Comparison of ENCODE assay signal across 20 cellular contexts in the genomic region with DNA sequence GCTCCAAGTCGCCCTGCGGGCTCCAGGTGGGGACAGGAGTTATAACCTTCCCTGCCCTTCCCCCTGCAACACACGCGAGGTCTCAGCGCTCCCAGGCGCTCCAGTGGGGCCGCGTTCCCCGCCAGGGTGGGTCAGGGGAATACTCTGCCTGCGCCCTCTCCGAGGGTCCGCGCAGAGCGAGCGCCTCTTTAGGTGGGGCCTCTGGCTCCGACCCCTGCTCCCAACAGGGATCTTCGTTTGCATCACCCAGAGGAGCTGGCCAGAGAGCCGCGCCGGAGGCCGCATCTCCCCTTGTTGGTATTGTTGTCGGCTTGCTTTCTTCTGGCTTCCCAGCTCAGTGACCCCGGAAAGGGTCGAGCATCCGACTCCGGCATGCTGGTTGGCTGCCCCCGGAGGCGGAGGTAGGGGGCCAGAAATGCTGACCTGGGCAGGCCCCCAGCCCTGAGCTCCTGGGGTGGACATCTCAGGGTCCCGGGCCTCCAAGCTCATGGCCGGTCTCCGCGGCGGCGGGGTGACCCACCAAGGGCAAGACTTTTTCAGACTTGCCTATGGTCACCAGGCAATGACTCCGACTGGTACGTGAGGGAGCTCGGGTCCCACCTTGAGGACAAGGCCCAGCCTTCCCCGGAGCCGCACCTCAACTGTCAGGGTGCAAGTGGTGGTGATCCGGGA. TPM values are rescaled to one million over a fixed set of nuclear protein-coding genes. Genes with fewer than 3 reads are reported as not detected.
DNase-seq lines count a peak whose midpoint lies in the region; ATAC-seq and TF ChIP-seq lines count a peak whose summit lies in the region.
"Had no signal": no experiment of that assay in that cellular context is flagged by ENCODE, and none has a peak within 500 bp of the region (broad histone marks: within the 10 kb centered on the region; RNA-seq: fewer than 3 reads in every experiment).

No MANE protein-coding gene starts in this region.

- no peak overlapping the region for H2AFZ ChIP-seq in neural cell (ENCODE audit: low read depth, low read length)

- H3K9me3 Mint-ChIP-seq in endodermal cell (no peaks in the 10 kb centered on the region), type B pancreatic cell (no peaks in the 10 kb centered on the region)
- no peaks in the 10 kb centered on the region for H3K9me3 Mint-ChIP-seq in stimulated activated naive CD8-positive, alpha-beta T cell treated with anti-CD3 and anti-CD28 coated beads, Interleukin-15, amount 100 ng/mL, for 72 hours
- no peaks in the 10 kb centered on the region for H3K9me3 Mint-ChIP-seq in activated naive CD4-positive, alpha-beta T cell treated with anti-CD3 and anti-CD28 coated beads, Interleukin-2, amount 50 U/mL, for 72 hours

- H3K9me2 ChIP-seq in neural cell (ENCODE audit: insufficient read depth, low read length): no peaks in the 10 kb centered on the region

- H3K36me3 ChIP-seq in endodermal cell (ENCODE audit: control insufficient read depth, insufficient read depth, low read length): no peaks in the 10 kb centered on the region
- H3K36me3 ChIP-seq in neural cell (ENCODE audit: insufficient read depth, low read length): no peaks in the 10 kb centered on the region
- H3K36me3 ChIP-seq: BLaER1 had no signal

- TF ChIP-seq CTCF in endodermal cell (conservative IDR thresholded peaks at IDR 0.05) (no peak), neural cell (IDR thresholded peaks at IDR 0.05; ENCODE audit: poor library complexity, severe bottlenecking) (no peak), type B pancreatic cell (conservative IDR thresholded peaks at IDR 0.05) (no peak)

- H3F3A ChIP-seq in neural cell (ENCODE audit: insufficient read depth, low read length, poor library complexity, severe bottlenecking): no peaks in the 10 kb centered on the region

- H3K27ac ChIP-seq in endodermal cell (ENCODE audit: low read depth, low read length) (no peak overlapping the region), neural cell (ENCODE audit: low read length) (no peak overlapping the region)
- H3K27ac ChIP-seq: 22Rv1, BLaER1 had no signal

- no peaks in the 10 kb centered on the region for H3K79me2 ChIP-seq in neural cell (replicated peaks; ENCODE audit: insufficient read depth, low read length)

- H3K4me3 ChIP-seq in endodermal cell (ENCODE audit: low read length) (no peak overlapping the region), neural cell (ENCODE audit: low read length) (no peak overlapping the region)
- H3K4me3 ChIP-seq: BLaER1 had no signal

- H3K4me1 ChIP-seq in endodermal cell (ENCODE audit: control insufficient read depth, insufficient read depth, low read length): peaks cover 8% of the 10 kb centered on the region

- H3K4me2 ChIP-seq in neural cell (ENCODE audit: low read length): no peak overlapping the region
- H3K4me2 ChIP-seq: BLaER1 had no signal

- WGBS in endodermal cell (ENCODE audit: insufficient coverage in 1 of 2, insufficient read length in 1 of 2), 2 experiments: 41 to 50% methylated on average over 5 to 40 of the region's 40 CpGs

- H3K27ac Mint-ChIP-seq in endodermal cell (no peak overlapping the region), type B pancreatic cell (no peak overlapping the region)
- H3K27ac Mint-ChIP-seq in stimulated activated naive CD8-positive, alpha-beta T cell treated with anti-CD3 and anti-CD28 coated beads, Interleukin-15, amount 100 ng/mL, for 72 hours: no peak overlapping the region
- no peak overlapping the region for H3K27ac Mint-ChIP-seq in activated naive CD4-positive, alpha-beta T cell treated with anti-CD3 and anti-CD28 coated beads, Interleukin-2, amount 50 U/mL, for 72 hours

- no peak overlapping the region for H3K9ac ChIP-seq in endodermal cell (ENCODE audit: extremely low read depth, low read length, poor library complexity, severe bottlenecking)
- no peak overlapping the region for H3K9ac ChIP-seq in neural cell (ENCODE audit: low read length)
- H3K9ac ChIP-seq: BLaER1 had no signal

- H3K4me1 Mint-ChIP-seq in endodermal cell: peaks cover 23% of the 10 kb centered on the region
- no peaks in the 10 kb centered on the region for H3K4me1 Mint-ChIP-seq in type B pancreatic cell (ENCODE audit: unreplicated experiment)
- H3K4me1 Mint-ChIP-seq in stimulated activated naive CD8-positive, alpha-beta T cell treated with anti-CD3 and anti-CD28 coated beads, Interleukin-15, amount 100 ng/mL, for 72 hours: peaks cover 43% of the 10 kb centered on the region

- no peaks in the 10 kb centered on the region for H3K9me3 ChIP-seq in endodermal cell (ENCODE audit: control insufficient read depth, low read length)
- H3K9me3 ChIP-seq in neural cell (ENCODE audit: low read length): peaks cover 5% of the 10 kb centered on the region

- TF ChIP-seq EP300 in neural cell (conservative IDR thresholded peaks at IDR 0.05; ENCODE audit: poor library complexity, severe bottlenecking): no peak

- H3K4me3 Mint-ChIP-seq in endodermal cell (peak overlapping the region; percentile 21), type B pancreatic cell (no peak overlapping the region)
- no peak overlapping the region for H3K4me3 Mint-ChIP-seq in stimulated activated naive CD8-positive, alpha-beta T cell treated with anti-CD3 and anti-CD28 coated beads, Interleukin-15, amount 100 ng/mL, for 72 hours

- H3K36me3 Mint-ChIP-seq in endodermal cell (ENCODE audit: low read depth): no peaks in the 10 kb centered on the region
- H3K36me3 Mint-ChIP-seq in type B pancreatic cell: no peaks in the 10 kb centered on the region
- H3K36me3 Mint-ChIP-seq in activated naive CD4-positive, alpha-beta T cell treated with anti-CD3 and anti-CD28 coated beads, Interleukin-2, amount 50 U/mL, for 72 hours: no peaks in the 10 kb centered on the region
- H3K36me3 Mint-ChIP-seq: CD8-positive, alpha-beta memory T cell had no signal

- no peak for TF ChIP-seq RAD21 in neural cell (conservative IDR thresholded peaks at IDR 0.05)

- H3K27me3 Mint-ChIP-seq in endodermal cell (ENCODE audit: insufficient read depth): peaks cover 99% of the 10 kb centered on the region
- H3K27me3 Mint-ChIP-seq in type B pancreatic cell: peaks cover 100% of the 10 kb centered on the region
- peaks cover 100% of the 10 kb centered on the region for H3K27me3 Mint-ChIP-seq in stimulated activated naive CD8-positive, alpha-beta T cell treated with anti-CD3 and anti-CD28 coated beads, Interleukin-15, amount 100 ng/mL, for 72 hours

- H4K20me1 ChIP-seq in neural cell (ENCODE audit: insufficient read depth): no peaks in the 10 kb centered on the region

- DNase-seq in activated T-cell treated with anti-CD3 and anti-CD28 coated beads, Interleukin-2, amount 50 U/mL, for 48 hours: peak; percentile 17 to 20
- no peak for DNase-seq in activated T-cell treated with anti-CD3 and anti-CD28 coated beads for 4 hours
- DNase-seq in endodermal cell: peak; percentile 81
- DNase-seq in type B pancreatic cell (ENCODE audit: extremely low spot score, unreplicated experiment): peak; percentile 64
- no peak for DNase-seq in stimulated activated naive CD8-positive, alpha-beta T cell treated with anti-CD3 and anti-CD28 coated beads, Interleukin-15, amount 100 ng/mL, for 72 hours
- no peak for DNase-seq in NCI-H2171 (lab: John Stamatoyannopoulos, UW)
- DNase-seq in activated naive CD4-positive, alpha-beta T cell treated with anti-CD3 and anti-CD28 coated beads, Interleukin-2, amount 50 U/mL, for 72 hours (ENCODE audit: low spot score in 2 of 2): no peak
- DNase-seq: CD8-positive, alpha-beta memory T cell; DND-41; KBM-7; NCI-H1048; NCI-H146; NCI-H226; NCI-H69; PC-3 had no signal

- ATAC-seq in stimulated activated naive CD8-positive, alpha-beta T cell treated with anti-CD3 and anti-CD28 coated beads, Interleukin-15, amount 100 ng/mL, for 72 hours: no peak
- ATAC-seq in activated naive CD4-positive, alpha-beta T cell treated with anti-CD3 and anti-CD28 coated beads, Interleukin-2, amount 50 U/mL, for 72 hours: no peak
- ATAC-seq: HCT116, PC-3 had no signal

- H3K27me3 ChIP-seq in endodermal cell (ENCODE audit: control insufficient read depth, insufficient read depth, low read length, poor library complexity, severe bottlenecking) (peaks cover 95% of the 10 kb centered on the region), neural cell (ENCODE audit: insufficient read depth, low read depth, low read length) (peaks cover 99% of the 10 kb centered on the region)

TF ChIP-seq in neural cell, 6 proteins besides CTCF, POLR2A, EP300 and RAD21 (continues in another document):
- TF ChIP-seq SMC3 (conservative IDR thresholded peaks at IDR 0.05; ENCODE audit: poor library complexity) (no peak), TAF1 (IDR thresholded peaks at IDR 0.05; ENCODE audit: low read depth) (no peak), EZH2 (IDR thresholded peaks at IDR 0.05; ENCODE audit: borderline replicate concordance, insufficient read depth, low read length, poor library complexity, severe bottlenecking) (peak; percentile 82), MXI1 (conservative IDR thresholded peaks at IDR 0.05; ENCODE audit: poor library complexity, severe bottlenecking) (no peak), POLR2AphosphoS5 (IDR thresholded peaks at IDR 0.05) (peak; percentile 19)

RNA-seq across cellular contexts. Expression of a gene that starts 11.2 kb away (rescaled TPM):
- total RNA-seq in endodermal cell (not detected), type B pancreatic cell (ENCODE audit: low replicate concordance) (0.57 and 2.7 TPM in 2 replicates)
- 0.39 TPM for polyA plus RNA-seq in endodermal cell (2013, experiment 1 of 2)
- 0.54 TPM for polyA plus RNA-seq in endodermal cell (2013, experiment 2 of 2)
- not detected in 2 replicates for polyA plus RNA-seq in neural cell
- polyA minus RNA-seq in neural cell: not detected in 2 replicates
- total RNA-seq in activated naive CD4-positive, alpha-beta T cell treated with anti-CD3 and anti-CD28 coated beads, Interleukin-2, amount 50 U/mL, for 72 hours: not detected
- total RNA-seq: CD8-positive, alpha-beta memory T cell; HT1080 had no signal
- polyA plus RNA-seq: CD8-positive, alpha-beta memory T cell had no signal

Comparison
In these comparisons a context has a peak if more than half of its experiments do, and no peak if none do; other contexts are left out.
1. DNase-seq: peak in activated T-cell treated with anti-CD3 and anti-CD28 coated beads, Interleukin-2, amount 50 U/mL, for 48 hours (2 of 2), endodermal cell (single experiment) and type B pancreatic cell (single experiment); none in activated T-cell treated with anti-CD3 and anti-CD28 coated beads for 4 hours (single experiment), stimulated activated naive CD8-positive, alpha-beta T cell treated with anti-CD3 and anti-CD28 coated beads, Interleukin-15, amount 100 ng/mL, for 72 hours (0 of 2), NCI-H2171 (single experiment) and activated naive CD4-positive, alpha-beta T cell treated with anti-CD3 and anti-CD28 coated beads, Interleukin-2, amount 50 U/mL, for 72 hours (0 of 2).